Comparison of ENCODE assay signal across 8 cellular contexts in the genomic region with DNA sequence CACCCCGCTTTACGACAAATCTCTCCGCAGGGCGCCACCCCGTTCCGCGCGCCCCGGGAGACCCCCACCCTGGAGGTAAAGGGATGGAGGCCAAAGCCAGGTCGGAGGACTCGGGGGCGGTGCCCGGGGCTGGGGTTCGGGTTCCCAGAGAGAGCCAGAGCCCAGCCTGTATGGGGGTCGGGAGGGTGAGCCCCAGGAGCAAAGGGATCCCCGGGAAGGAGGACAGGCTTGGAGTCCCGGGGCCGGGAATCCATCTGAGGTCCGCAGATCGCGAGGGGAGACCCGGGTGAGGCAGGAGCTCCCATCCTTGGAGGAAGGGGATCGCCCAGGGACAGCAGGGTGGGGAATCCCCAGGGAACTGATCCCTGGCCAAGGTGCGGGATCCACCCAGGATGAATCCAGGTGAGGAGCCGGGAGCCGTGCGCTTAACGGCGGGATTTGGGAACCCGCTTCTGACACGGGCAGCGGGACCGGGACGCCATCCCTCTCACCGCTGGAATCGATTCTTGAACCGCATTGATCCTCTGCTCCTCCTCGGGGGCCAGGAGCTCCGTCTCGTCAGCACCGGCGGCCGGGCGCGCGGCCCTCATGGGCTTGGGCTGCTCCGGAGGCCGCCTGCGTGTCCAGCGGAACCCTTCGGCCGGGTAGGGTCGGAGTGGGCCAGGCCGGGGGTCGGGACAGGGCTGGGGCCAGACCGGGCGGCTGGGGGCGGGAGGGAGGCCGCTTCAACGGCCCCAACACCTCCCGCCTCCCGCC. TPM values are rescaled to one million over a fixed set of nuclear protein-coding genes. Genes with fewer than 3 reads are reported as not detected.
DNase-seq lines count a peak whose midpoint lies in the region; ATAC-seq and TF ChIP-seq lines count a peak whose summit lies in the region.

A gene with protein sequence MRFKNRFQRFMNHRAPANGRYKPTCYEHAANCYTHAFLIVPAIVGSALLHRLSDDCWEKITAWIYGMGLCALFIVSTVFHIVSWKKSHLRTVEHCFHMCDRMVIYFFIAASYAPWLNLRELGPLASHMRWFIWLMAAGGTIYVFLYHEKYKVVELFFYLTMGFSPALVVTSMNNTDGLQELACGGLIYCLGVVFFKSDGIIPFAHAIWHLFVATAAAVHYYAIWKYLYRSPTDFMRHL (minus strand): TSS at position 657 of the 756 bp plus-strand sequence. CDS start 140 bp downstream, at position 517.

- H3K4me1 ChIP-seq in HUES64 (ENCODE audit: insufficient read depth, low read length), result peaks cover 13% of the 10 kb centered on the region; the same call in 1 of the 2 replicates
- H3K4me1 ChIP-seq in neuron (ENCODE audit: insufficient read depth, low read length), result peaks cover 8% of the 10 kb centered on the region

- H2AFZ ChIP-seq in neuron (ENCODE audit: low read depth, low read length), result peak within 1 kb of the TSS; percentile 79

- peak within 1 kb of the TSS; percentile 86 for H3K9ac ChIP-seq in HUES64 (ENCODE audit: low read depth, low read length)

- H3K36me3 ChIP-seq in HUES64 (ENCODE audit: insufficient read depth, low read length) (peaks cover 5% of the 10 kb centered on the region), neuron (ENCODE audit: insufficient read depth, low read length) (no peaks in the 10 kb centered on the region)

- H3K4me3 ChIP-seq in HUES64 (ENCODE audit: low read length) (peak within 1 kb of the TSS; percentile 98), fibroblast of the aortic adventitia (ENCODE audit: low read depth, low read length) (peak within 1 kb of the TSS; percentile 88), neuron (ENCODE audit: low read length) (peak within 1 kb of the TSS; percentile 66)

- no peak for TF ChIP-seq CTCF in fibroblast of the aortic adventitia (IDR thresholded peaks at IDR 0.05; ENCODE audit: insufficient read depth, low read length)

- H3K27me3 ChIP-seq in HUES64 (ENCODE audit: insufficient read depth, low read length) (no peaks in the 10 kb centered on the region), neuron (ENCODE audit: insufficient read depth, low read length) (no peaks in the 10 kb centered on the region)

- POLR2A ChIA-PET in activated CD4-positive, alpha-beta T cell treated with anti-CD3 and anti-CD28 coated beads, Interleukin-2, amount 10 ng/mL, durations not matched to agents 7 days and 5 days (lab: Charles Lee), result no interaction called here

- ATAC-seq in GM21526 (IDR thresholded peaks at IDR 0.05; ENCODE audit: low FRiP score, unreplicated experiment), result peak; percentile 21

- CTCF ChIA-PET in activated CD4-positive, alpha-beta T cell treated with anti-CD3 and anti-CD28 coated beads, Interleukin-2, amount 10 ng/mL, durations not matched to agents 7 days and 5 days (lab: Charles Lee), result interaction anchor here (1.0 to 2.5 kb wide), 2 partner anchors 10 to 77 kb away, joined by 3 to 8 read pairs; no protein-coding TSS in a partner anchor

- peaks cover 44% of the 10 kb centered on the region for H3K36me3 Mint-ChIP-seq in activated CD4-positive, alpha-beta T cell treated with anti-CD3 and anti-CD28 coated beads, Interleukin-2, amount 10 ng/mL, durations not matched to agents 7 days and 5 days (ENCODE audit: low read depth)

- H3K9me3 Mint-ChIP-seq in activated CD4-positive, alpha-beta T cell treated with anti-CD3 and anti-CD28 coated beads, Interleukin-2, amount 10 ng/mL, durations not matched to agents 7 days and 5 days, result peaks cover 3% of the 10 kb centered on the region

- H3K9me3 ChIP-seq in HUES64 (ENCODE audit: insufficient read depth, low read depth, low read length) (no peaks in the 10 kb centered on the region), neuron (ENCODE audit: low read length) (no peaks in the 10 kb centered on the region)

- H3K27ac ChIP-seq in HUES64 (ENCODE audit: low read depth, low read length), result peak within 1 kb of the TSS; percentile 87

- H3K4me1 Mint-ChIP-seq in activated CD4-positive, alpha-beta T cell treated with anti-CD3 and anti-CD28 coated beads, Interleukin-2, amount 10 ng/mL, durations not matched to agents 7 days and 5 days, result peaks cover 52% of the 10 kb centered on the region

- peaks cover 29% of the 10 kb centered on the region for H3K27me3 Mint-ChIP-seq in activated CD4-positive, alpha-beta T cell treated with anti-CD3 and anti-CD28 coated beads, Interleukin-2, amount 10 ng/mL, durations not matched to agents 7 days and 5 days

- H3K4me3 Mint-ChIP-seq in activated CD4-positive, alpha-beta T cell treated with anti-CD3 and anti-CD28 coated beads, Interleukin-2, amount 10 ng/mL, durations not matched to agents 7 days and 5 days, result peak within 1 kb of the TSS; percentile 87

- peak within 1 kb of the TSS; percentile 95 for H3K27ac Mint-ChIP-seq in activated CD4-positive, alpha-beta T cell treated with anti-CD3 and anti-CD28 coated beads, Interleukin-2, amount 10 ng/mL, durations not matched to agents 7 days and 5 days

- WGBS in HUES64, result under 1% methylated on average over 62 of the region's 62 CpGs

- DNase-seq in ELR (ENCODE audit: low read depth) (peak; percentile 40), fibroblast of the aortic adventitia (ENCODE audit: low read depth) (no peak), superior temporal gyrus (ENCODE audit: extremely low spot score) (no peak), islet precursor cell (no peak)
- no peak for DNase-seq in activated CD4-positive, alpha-beta T cell treated with anti-CD3 and anti-CD28 coated beads, Interleukin-2, amount 10 ng/mL, durations not matched to agents 7 days and 5 days

RNA-seq across cellular contexts. Expression of the gene that starts here (rescaled TPM):
- 25.1 TPM for polyA plus RNA-seq in HUES64 (2013, experiment 1 of 2)
- polyA plus RNA-seq in HUES64 (2013, experiment 2 of 2), result 34.4 TPM
- total RNA-seq in activated CD4-positive, alpha-beta T cell treated with anti-CD3 and anti-CD28 coated beads, Interleukin-2, amount 10 ng/mL, durations not matched to agents 7 days and 5 days, result 10 to 100 TPM; 28.9 to 34.0 TPM
- total RNA-seq in fibroblast of the aortic adventitia (ENCODE audit: low replicate concordance), result 1.1 and 19.5 TPM in 2 replicates
